In genomic region chr1:89126602-89127001, GRCh38 we compare ENCODE assay signal across 12 cellular contexts. TPM values are rescaled to one million over a fixed set of nuclear protein-coding genes. Genes with fewer than 3 reads are reported as not detected.
DNase-seq lines count a peak whose midpoint lies in the region; ATAC-seq and TF ChIP-seq lines count a peak whose summit lies in the region.
"Had no signal": no experiment of that assay in that cellular context is flagged by ENCODE, and none has a peak within 500 bp of the region (broad histone marks: within the 10 kb centered on the region; RNA-seq: fewer than 3 reads in every experiment).

No MANE protein-coding gene starts in this region.

- no peak for TF ChIP-seq EP300 in SK-N-SH (IDR thresholded peaks at IDR 0.05; ENCODE audit: borderline replicate concordance in 1 of 2, low read depth in 1 of 2, low read length in 1 of 2)

- no peaks in the 10 kb centered on the region for H4K20me1 ChIP-seq in SK-N-SH (ENCODE audit: insufficient read depth)

- no peaks in the 10 kb centered on the region for H3K27me3 ChIP-seq in SK-N-SH (ENCODE audit: insufficient read depth)
- H3K27me3 ChIP-seq in right lobe of liver: no peaks in the 10 kb centered on the region
- no peaks in the 10 kb centered on the region for H3K27me3 ChIP-seq in subcutaneous abdominal adipose tissue (ENCODE audit: control insufficient read depth in 5 of 5, insufficient read depth in 4 of 5, low read length in 5 of 5)

- intact Hi-C loops in right lobe of liver (cut with DNase I): no loop called here

- H3K4me3 Mint-ChIP-seq in activated naive CD4-positive, alpha-beta T cell treated with anti-CD3 and anti-CD28 coated beads, Interleukin-2, amount 10 ng/mL, durations not matched to agents 7 days and 5 days: peak overlapping the region; percentile 84

- peaks cover 8% of the 10 kb centered on the region for H3F3A ChIP-seq in SK-N-SH (replicated peaks; ENCODE audit: insufficient read depth)

- POLR2A ChIA-PET in SK-N-SH (lab: Yijun Ruan, JAX): no interaction called here

- H3K9me2 ChIP-seq in SK-N-SH: no peaks in the 10 kb centered on the region

- CTCF ChIA-PET in SK-N-SH (lab: Yijun Ruan, JAX): interaction anchor here (1.6 kb wide), 1 partner anchor 129 kb away, joined by 3 read pairs; no protein-coding TSS in a partner anchor
- CTCF ChIA-PET in activated naive CD4-positive, alpha-beta T cell treated with anti-CD3 and anti-CD28 coated beads, Interleukin-2, amount 10 ng/mL, durations not matched to agents 7 days and 5 days (lab: Charles Lee): interaction anchor here (0.6 to 2.0 kb wide), 8 partner anchors 61 to 231 kb away, joined by 3 to 8 read pairs (median 4); partner anchors contain the start of genes GBP1, GBP4 and GBP5

- H3K9me3 Mint-ChIP-seq in activated naive CD4-positive, alpha-beta T cell treated with anti-CD3 and anti-CD28 coated beads, Interleukin-2, amount 10 ng/mL, durations not matched to agents 7 days and 5 days: peaks cover 11% of the 10 kb centered on the region

- peak overlapping the region in 1 of 2 experiments; percentile 60; a peak in 1 of 4 replicates for H3K27ac ChIP-seq in SK-N-SH (ENCODE audit: low read depth in 2 of 2, low read length in 1 of 2)
- H3K27ac ChIP-seq in right lobe of liver: peak overlapping the region; percentile 85 to 90 (median 88)
- peak overlapping the region; percentile 92 for H3K27ac ChIP-seq in subcutaneous abdominal adipose tissue (ENCODE audit: low read depth, low read length)

- H3K27ac Mint-ChIP-seq in activated naive CD4-positive, alpha-beta T cell treated with anti-CD3 and anti-CD28 coated beads, Interleukin-2, amount 10 ng/mL, durations not matched to agents 7 days and 5 days: peak overlapping the region; percentile 99

- H3K4me1 ChIP-seq in SK-N-SH (ENCODE audit: control insufficient read depth in 1 of 2, insufficient read depth in 2 of 2, low read depth in 1 of 2, low read length in 1 of 2): peaks cover 7 to 23% of the 10 kb centered on the region in 2 experiments; a peak in 3 of 4 replicates
- peaks cover 0 to 32% (median 14%) of the 10 kb centered on the region in 4 donors for H3K4me1 ChIP-seq in right lobe of liver
- H3K4me1 ChIP-seq in subcutaneous abdominal adipose tissue (ENCODE audit: control insufficient read depth in 5 of 5, insufficient read depth in 5 of 5, low read length in 5 of 5): peaks cover 3 to 63% (median 44%) of the 10 kb centered on the region in 5 donors

- peaks cover 57% of the 10 kb centered on the region for H3K4me1 Mint-ChIP-seq in activated naive CD4-positive, alpha-beta T cell treated with anti-CD3 and anti-CD28 coated beads, Interleukin-2, amount 10 ng/mL, durations not matched to agents 7 days and 5 days

- TF ChIP-seq RAD21 in SK-N-SH (IDR thresholded peaks at IDR 0.05; ENCODE audit: low read length): no peak

- H3K9ac ChIP-seq in SK-N-SH (no peak overlapping the region), subcutaneous abdominal adipose tissue (ENCODE audit: low read length in 5 of 5) (peak overlapping the region in 3 of 5 donors; percentile 35 to 85 (median 78))

- H3K36me3 ChIP-seq in SK-N-SH (replicated peaks in 1 of 2; ENCODE audit: control insufficient read depth in 1 of 2, insufficient read depth in 2 of 2, low read length in 1 of 2) (no peaks in the 10 kb centered on the region), right lobe of liver (peaks cover 0 to 3% (median under 1%) of the 10 kb centered on the region in 4 donors), subcutaneous abdominal adipose tissue (ENCODE audit: control insufficient read depth in 5 of 5, insufficient read depth in 5 of 5, low read length in 5 of 5) (peaks cover 0 to 3% (median 2%) of the 10 kb centered on the region in 5 donors)

- H3K36me3 Mint-ChIP-seq in activated naive CD4-positive, alpha-beta T cell treated with anti-CD3 and anti-CD28 coated beads, Interleukin-2, amount 10 ng/mL, durations not matched to agents 7 days and 5 days: peaks cover 60% of the 10 kb centered on the region

- H3K4me2 ChIP-seq in SK-N-SH: peak overlapping the region; percentile 78; the same call in 1 of the 2 replicates

- WGBS in SK-N-SH (ENCODE audit: low lambda C conversion rate): 67% methylated on average over 5 of the region's 5 CpGs
- 35% methylated on average over 4 of the region's 5 CpGs for WGBS in right lobe of liver (ENCODE audit: insufficient coverage, low coverage, low lambda C conversion rate, missing lambda C conversion rate)

- DNase-seq in SK-N-SH: no peak
- DNase-seq in activated naive CD4-positive, alpha-beta T cell treated with anti-CD3 and anti-CD28 coated beads, Interleukin-2, amount 10 ng/mL, durations not matched to agents 7 days and 5 days: peak; percentile 29
- DNase-seq in right lobe of liver: no peak
- no peak for DNase-seq in NCI-H1417 (lab: John Stamatoyannopoulos, UW)
- no peak for DNase-seq in putamen (ENCODE audit: low spot score)
- no peak for DNase-seq in superior temporal gyrus (ENCODE audit: extremely low spot score)

- H3K27me3 Mint-ChIP-seq in activated naive CD4-positive, alpha-beta T cell treated with anti-CD3 and anti-CD28 coated beads, Interleukin-2, amount 10 ng/mL, durations not matched to agents 7 days and 5 days: no peaks in the 10 kb centered on the region

- no peaks in the 10 kb centered on the region for H3K79me2 ChIP-seq in SK-N-SH (ENCODE audit: insufficient read depth)

- H3K9me3 ChIP-seq in SK-N-SH (no peaks in the 10 kb centered on the region), right lobe of liver (no peaks in the 10 kb centered on the region), subcutaneous abdominal adipose tissue (ENCODE audit: control insufficient read depth in 5 of 5, low read length in 5 of 5) (no peaks in the 10 kb centered on the region)

- no peak overlapping the region for H2AFZ ChIP-seq in SK-N-SH (ENCODE audit: low read depth)

- ATAC-seq in SK-N-SH treated with all-trans-retinoic acid at 6 μM for 48 hours (no peak), right lobe of liver (peak in 2 of 4 donors; percentile 6 to 20)
- ATAC-seq: HCT116 had no signal

- no peak for TF ChIP-seq POLR2A in right lobe of liver (IDR thresholded peaks at IDR 0.05)

- no peak overlapping the region for H3K4me3 ChIP-seq in SK-N-SH (ENCODE audit: low read depth in 2 of 2, low read length in 1 of 2)
- H3K4me3 ChIP-seq in right lobe of liver: no peak overlapping the region
- peak overlapping the region in 2 of 5 donors; percentile 17 to 40 for H3K4me3 ChIP-seq in subcutaneous abdominal adipose tissue (ENCODE audit: low read depth in 1 of 5, low read length in 5 of 5)

- no peak for TF ChIP-seq CTCF in SK-N-SH (IDR thresholded peaks at IDR 0.05)
- no peak for TF ChIP-seq CTCF in right lobe of liver (IDR thresholded peaks at IDR 0.05)

TF ChIP-seq in SK-N-SH, 30 proteins besides CTCF, POLR2A, EP300 and RAD21:
- TF ChIP-seq MEF2A (IDR thresholded peaks at IDR 0.05; ENCODE audit: borderline replicate concordance, low read depth) (no peak), GABPA (IDR thresholded peaks at IDR 0.05; ENCODE audit: low read depth) (no peak), FOXM1 (IDR thresholded peaks at IDR 0.05; ENCODE audit: low read depth) (no peak), FOSL2 (IDR thresholded peaks at IDR 0.05; ENCODE audit: borderline replicate concordance, low read depth) (no peak), ELF1 (IDR thresholded peaks at IDR 0.05) (no peak), YY1 (IDR thresholded peaks at IDR 0.05; ENCODE audit: low read depth) (no peak), GATA2 (CRISPR knock-in tag; IDR thresholded peaks at IDR 0.05) (no peak), JUND (IDR thresholded peaks at IDR 0.05) (no peak)

TF ChIP-seq in SK-N-SH treated with all-trans-retinoic acid at 6 μM for 48 hours, 23 proteins besides CTCF, POLR2A, EP300 and RAD21:
- TF ChIP-seq TCF4 (CRISPR knock-in tag; IDR thresholded peaks at IDR 0.05; ENCODE audit: borderline replicate concordance): no peak
- no peak for TF ChIP-seq ZNF565 (CRISPR knock-in tag; conservative IDR thresholded peaks at IDR 0.05; ENCODE audit: low read depth)
- TF ChIP-seq OSR1 (CRISPR knock-in tag; IDR thresholded peaks at IDR 0.05): no peak
- TF ChIP-seq TOX (CRISPR knock-in tag; IDR thresholded peaks at IDR 0.05; ENCODE audit: borderline replicate concordance): no peak
- TF ChIP-seq, protein P1, sequence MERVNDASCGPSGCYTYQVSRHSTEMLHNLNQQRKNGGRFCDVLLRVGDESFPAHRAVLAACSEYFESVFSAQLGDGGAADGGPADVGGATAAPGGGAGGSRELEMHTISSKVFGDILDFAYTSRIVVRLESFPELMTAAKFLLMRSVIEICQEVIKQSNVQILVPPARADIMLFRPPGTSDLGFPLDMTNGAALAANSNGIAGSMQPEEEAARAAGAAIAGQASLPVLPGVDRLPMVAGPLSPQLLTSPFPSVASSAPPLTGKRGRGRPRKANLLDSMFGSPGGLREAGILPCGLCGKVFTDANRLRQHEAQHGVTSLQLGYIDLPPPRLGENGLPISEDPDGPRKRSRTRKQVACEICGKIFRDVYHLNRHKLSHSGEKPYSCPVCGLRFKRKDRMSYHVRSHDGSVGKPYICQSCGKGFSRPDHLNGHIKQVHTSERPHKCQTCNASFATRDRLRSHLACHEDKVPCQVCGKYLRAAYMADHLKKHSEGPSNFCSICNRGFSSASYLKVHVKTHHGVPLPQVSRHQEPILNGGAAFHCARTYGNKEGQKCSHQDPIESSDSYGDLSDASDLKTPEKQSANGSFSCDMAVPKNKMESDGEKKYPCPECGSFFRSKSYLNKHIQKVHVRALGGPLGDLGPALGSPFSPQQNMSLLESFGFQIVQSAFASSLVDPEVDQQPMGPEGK (CRISPR knock-in tag; IDR thresholded peaks at IDR 0.05; ENCODE audit: borderline replicate concordance): no peak

RNA-seq across cellular contexts. Expression of gene GBP2, which starts 0.7 kb away (rescaled TPM):
- 8.7 and 10.2 TPM in 2 replicates for polyA plus RNA-seq in SK-N-SH (2012; rRNA removed)
- 9.4 and 10.3 TPM in 2 replicates for polyA plus RNA-seq in SK-N-SH (2012; cell fraction: cytosol; rRNA removed)
- 5.8 and 10.3 TPM in 2 replicates for polyA plus RNA-seq in SK-N-SH (2012; cell fraction: nucleus; rRNA removed)
- 10 to 100 TPM in 5 of 6 experiments, 1 to 10 TPM in 1; 7.8 to 64.5 (median 26.8) TPM for total RNA-seq in right lobe of liver
- total RNA-seq: OCI-LY7 had no signal

RNA-seq across cellular contexts. Expression of gene GBP7, which starts 49.2 kb away (rescaled TPM):
- not detected in 2 replicates for polyA plus RNA-seq in SK-N-SH (2012; rRNA removed)
- not detected in 2 replicates for polyA plus RNA-seq in SK-N-SH (2012; cell fraction: cytosol; rRNA removed)
- not detected in 2 replicates for polyA plus RNA-seq in SK-N-SH (2012; cell fraction: nucleus; rRNA removed)
- 10 to 100 TPM; 12.5 to 38.1 (median 23.6) TPM for total RNA-seq in right lobe of liver
- total RNA-seq: A172, GM12878, OCI-LY7 had no signal
- polyA plus RNA-seq: GM12878 had no signal
